ENCODE assay signal across 20 cellular contexts in genomic region chr2:201621293-201621999, GRCh38.
"Had no signal": no experiment of that assay in that cellular context is flagged by ENCODE, and none has a peak within 500 bp of the region (broad histone marks: within the 10 kb centered on the region; RNA-seq: fewer than 3 reads in every experiment).

No MANE protein-coding gene starts in this region.

- H3K9ac ChIP-seq: parathyroid adenoma had no signal

- ATAC-seq: effector memory CD8-positive, alpha-beta T cell; gastroesophageal sphincter; left lobe of liver; mucosa of descending colon; naive thymus-derived CD8-positive, alpha-beta T cell had no signal

- H3K9me3 ChIP-seq: gastroesophageal sphincter, mucosa of descending colon, tibial nerve, vagina had no signal

- H3K4me1 ChIP-seq: parathyroid adenoma, vagina had no signal

- H3K4me3 ChIP-seq: gastroesophageal sphincter, mucosa of descending colon, skin epidermis, tibial nerve, vagina had no signal

- H3K27me3 ChIP-seq: gastroesophageal sphincter, tibial nerve, vagina had no signal

- DNase-seq: activated CD4-positive, alpha-beta T cell treated with anti-CD3 and anti-CD28 coated beads, Interleukin-2, amount 50 U/mL, for 1 hour; activated CD4-positive, CD25-positive, alpha-beta regulatory T cell; activated CD8-positive, alpha-beta memory T cell treated with anti-CD3 and anti-CD28 coated beads for 24 hours; anterior cingulate cortex; central memory CD4-positive, alpha-beta T cell; cortex of kidney; effector memory CD8-positive, alpha-beta T cell; islet precursor cell; mucosa of descending colon; naive thymus-derived CD8-positive, alpha-beta T cell; retina; stimulated activated CD4-positive, alpha-beta T cell treated with anti-CD3 and anti-CD28 coated beads, Interleukin-15, amount 100 ng/mL, for 24 hours; stimulated activated CD4-positive, alpha-beta T cell treated with anti-CD3 and anti-CD28 coated beads, Interleukin-4, amount 100 ng/mL, for 1 hour; stimulated activated naive CD4-positive, alpha-beta T cell had no signal
